ENCODE assay signal across 10 cellular contexts in the genomic region with DNA sequence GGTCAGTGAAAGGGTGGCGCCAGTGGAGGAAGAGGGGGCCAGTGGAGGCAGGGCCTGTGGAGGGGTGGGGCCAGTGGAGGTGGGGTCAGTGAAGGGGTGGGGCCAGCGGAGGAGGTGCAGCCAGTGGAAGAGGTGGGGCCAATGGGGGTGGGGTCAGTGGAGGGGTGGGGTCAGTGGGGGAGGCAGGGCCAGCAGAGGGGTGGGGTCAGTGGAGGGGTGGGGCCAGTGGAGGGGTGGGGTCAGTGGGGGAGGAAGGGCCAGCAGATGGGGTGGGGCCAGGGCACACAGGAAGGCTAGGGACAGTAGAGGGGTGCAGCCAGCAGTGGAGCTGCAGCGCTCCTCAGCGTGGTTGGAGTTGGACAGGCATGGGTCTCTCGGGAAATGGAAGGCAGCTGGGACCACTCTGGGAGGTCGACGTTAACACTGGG. TPM values are rescaled to one million over a fixed set of nuclear protein-coding genes. Genes with fewer than 3 reads are reported as not detected.
A peak's percentile ranks its signal among the peaks of the same experiment; 100 is the strongest.
DNase-seq lines count a peak whose midpoint lies in the region; ATAC-seq and TF ChIP-seq lines count a peak whose summit lies in the region.
"Had no signal": no experiment of that assay in that cellular context is flagged by ENCODE, and none has a peak within 500 bp of the region (broad histone marks: within the 10 kb centered on the region; RNA-seq: fewer than 3 reads in every experiment).

No MANE protein-coding gene starts in this region.

- H3K4me3 ChIP-seq in heart left ventricle (no peak overlapping the region), left ventricle myocardium inferior (no peak overlapping the region), fibroblast of mammary gland (ENCODE audit: control insufficient read depth, low read depth, low read length) (no peak overlapping the region), upper lobe of right lung (no peak overlapping the region)
- H3K4me3 ChIP-seq: SJSA1 had no signal

- H3K4me1 ChIP-seq in heart left ventricle: no peaks in the 10 kb centered on the region
- H3K4me1 ChIP-seq in left ventricle myocardium inferior: peaks cover 3% of the 10 kb centered on the region
- no peaks in the 10 kb centered on the region for H3K4me1 ChIP-seq in upper lobe of right lung
- H3K4me1 ChIP-seq: SJSA1 had no signal

- peak in 3 of 4 donors; percentile 29 to 43 (median 35) for ATAC-seq in heart left ventricle
- peak; percentile 45 for ATAC-seq in upper lobe of right lung
- no peak for ATAC-seq in GM19455 (IDR thresholded peaks at IDR 0.05; ENCODE audit: unreplicated experiment)

- DNase-seq in heart left ventricle (no peak), left ventricle myocardium inferior (no peak), RPMI8226 (peak; percentile 40), fibroblast of mammary gland (ENCODE audit: low read depth) (peak; percentile 19), upper lobe of right lung (no peak), NCI-H526 treated with DMSO at 0.1 percent for 48 hours (lab: John Stamatoyannopoulos, UW) (no peak), NCI-H1105 (lab: John Stamatoyannopoulos, UW) (no peak)
- DNase-seq: MM.1S had no signal

- no peak for TF ChIP-seq CTCF in heart left ventricle (IDR thresholded peaks at IDR 0.05)
- no peak for TF ChIP-seq CTCF in left ventricle myocardium inferior (IDR thresholded peaks at IDR 0.05; ENCODE audit: borderline replicate concordance)
- TF ChIP-seq CTCF in fibroblast of mammary gland (conservative IDR thresholded peaks at IDR 0.05; ENCODE audit: control insufficient read depth, insufficient read depth, low read depth, low read length): no peak
- TF ChIP-seq CTCF in upper lobe of right lung (IDR thresholded peaks at IDR 0.05): no peak

- H3K27me3 ChIP-seq in heart left ventricle: no peaks in the 10 kb centered on the region
- H3K27me3 ChIP-seq in left ventricle myocardium inferior (ENCODE audit: low read depth): no peaks in the 10 kb centered on the region
- H3K27me3 ChIP-seq in upper lobe of right lung: no peaks in the 10 kb centered on the region
- H3K27me3 ChIP-seq: SJSA1 had no signal

- intact Hi-C loops in heart left ventricle (cut with DNase I): no loop called here
- intact Hi-C loops in left ventricle myocardium inferior (cut with micrococcal nuclease): no loop called here
- intact Hi-C loops in upper lobe of right lung (cut with DNase I): no loop called here

- H3K27ac ChIP-seq in heart left ventricle: no peak overlapping the region
- H3K27ac ChIP-seq in left ventricle myocardium inferior (replicated peaks): no peak overlapping the region
- no peak overlapping the region for H3K27ac ChIP-seq in upper lobe of right lung
- H3K27ac ChIP-seq: SJSA1 had no signal

- TF ChIP-seq POLR2A in heart left ventricle (IDR thresholded peaks at IDR 0.05): no peak

- H3K9me3 ChIP-seq in heart left ventricle (no peaks in the 10 kb centered on the region), left ventricle myocardium inferior (replicated peaks) (no peaks in the 10 kb centered on the region), upper lobe of right lung (no peaks in the 10 kb centered on the region)
- H3K9me3 ChIP-seq: SJSA1 had no signal

- H3K36me3 ChIP-seq in heart left ventricle (peaks cover 3 to 82% (median 68%) of the 10 kb centered on the region in 9 donors), left ventricle myocardium inferior (peaks cover 73% of the 10 kb centered on the region), upper lobe of right lung (peaks cover 38% of the 10 kb centered on the region)
- H3K36me3 ChIP-seq: SJSA1 had no signal

- 84 to 92% (median 90%) methylated on average over 7 of the region's 7 CpGs for whole genome bisulfite sequencing in heart left ventricle, 4 donors

RNA-seq across cellular contexts. Expression of a gene that starts 18.7 kb away (rescaled TPM):
- total RNA-seq in heart left ventricle (100 to 1,000 TPM in 3 of 9 donors, 10 to 100 TPM in 6; 66.8 to 218 (median 79.8) TPM), left ventricle myocardium inferior (70.5 TPM), upper lobe of right lung (73.4 TPM)
- polyA plus RNA-seq in heart left ventricle: 100 to 1,000 TPM in 1 of 2 donors, 10 to 100 TPM in 1; 87.2 to 187 TPM

RNA-seq across cellular contexts. Expression of a gene that starts 45.6 kb away (rescaled TPM):
- total RNA-seq in heart left ventricle (100 to 1,000 TPM in 1 of 9 donors, 10 to 100 TPM in 8; 57.4 to 107 (median 73.6) TPM), left ventricle myocardium inferior (70.9 TPM), upper lobe of right lung (279 TPM)
- polyA plus RNA-seq in heart left ventricle: 100 to 1,000 TPM in 1 of 2 donors, 10 to 100 TPM in 1; 72.0 to 128 TPM

Comparison
In these comparisons a context has a peak if more than half of its experiments do, and no peak if none do; other contexts are left out.
1. DNase-seq: peak in RPMI8226 (single experiment) and fibroblast of mammary gland (single experiment); none in heart left ventricle (0 of 5), left ventricle myocardium inferior (single experiment), upper lobe of right lung (single experiment), NCI-H526 treated with DMSO at 0.1 percent for 48 hours (single experiment) and NCI-H1105 (single experiment).